12 cellular contexts compared by ENCODE assay signal in the genomic region with DNA sequence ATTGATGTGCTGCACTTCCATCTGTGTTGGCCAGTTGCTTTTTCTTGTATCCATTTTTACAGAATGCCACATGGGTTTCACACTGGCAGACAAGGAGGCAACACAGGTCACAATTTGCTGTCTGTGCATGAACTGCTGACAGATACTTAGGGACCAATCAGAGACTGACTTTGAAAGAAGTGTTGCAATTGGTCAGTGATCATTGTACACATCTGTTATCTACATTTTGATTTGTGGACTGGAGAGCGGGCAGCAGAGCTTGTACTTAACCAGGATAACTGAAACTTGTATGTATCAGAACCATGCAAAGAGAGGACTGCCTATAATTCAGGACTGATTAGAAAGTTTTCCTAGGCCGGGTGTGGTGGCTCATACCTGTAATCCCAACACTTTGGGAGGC. TPM values are rescaled to one million over a fixed set of nuclear protein-coding genes. Genes with fewer than 3 reads are reported as not detected.
DNase-seq lines count a peak whose midpoint lies in the region; ATAC-seq and TF ChIP-seq lines count a peak whose summit lies in the region.
"Had no signal": no experiment of that assay in that cellular context is flagged by ENCODE, and none has a peak within 500 bp of the region (broad histone marks: within the 10 kb centered on the region; RNA-seq: fewer than 3 reads in every experiment).

No MANE protein-coding gene starts in this region.

- no peak for TF ChIP-seq RAD21 in HCT116 (IDR thresholded peaks at IDR 0.05; ENCODE audit: low read depth)

- 0 out of 2 replicates have a peak, but pooled peaks cover 3% of the 10 kb centered on the region for H3K79me2 ChIP-seq in HCT116 (ENCODE audit: insufficient read depth, low read length)

- no peak overlapping the region for H3K4me3 ChIP-seq in HCT116 (replicated peaks in 1 of 2; ENCODE audit: low read depth in 1 of 2, low read length in 2 of 2)
- no peak overlapping the region for H3K4me3 ChIP-seq in CD8-positive, alpha-beta T cell (ENCODE audit: low read depth, low read length)
- H3K4me3 ChIP-seq in MG63 = no peak overlapping the region
- H3K4me3 ChIP-seq: colonic mucosa had no signal

- intact Hi-C loops in HCT116 (cut with micrococcal nuclease) = no loop called here
- intact Hi-C loops in CD8-positive, alpha-beta T cell (cut with DNase I, micrococcal nuclease) = no loop called here
- intact Hi-C loops in CD14-positive monocyte (cut with micrococcal nuclease) = no loop called here

- no peak overlapping the region for H3K27ac Mint-ChIP-seq in CD8-positive, alpha-beta T cell
- no peak overlapping the region for H3K27ac Mint-ChIP-seq in CD14-positive monocyte

- H3K9me2 ChIP-seq in HCT116 (ENCODE audit: insufficient read depth) = no peaks in the 10 kb centered on the region

- H3K9me3 Mint-ChIP-seq in CD8-positive, alpha-beta T cell = no peaks in the 10 kb centered on the region
- no peaks in the 10 kb centered on the region for H3K9me3 Mint-ChIP-seq in CD14-positive monocyte

- POLR2A ChIA-PET in HCT116 (lab: Charles Lee) = no interaction called here
- POLR2A ChIA-PET in CD8-positive, alpha-beta T cell (lab: Charles Lee) = no interaction called here

- H3K27me3 Mint-ChIP-seq in CD8-positive, alpha-beta T cell (ENCODE audit: low read depth) = no peaks in the 10 kb centered on the region
- peaks cover 0 to 6% (median 5%) of the 10 kb centered on the region in 3 donors for H3K27me3 Mint-ChIP-seq in CD14-positive monocyte (ENCODE audit: low read depth in 3 of 3)

- H3K4me1 ChIP-seq in HCT116 (ENCODE audit: control insufficient read depth in 1 of 2, insufficient read depth in 2 of 2, low read length in 2 of 2) = no peaks in the 10 kb centered on the region; a peak in 1 of 4 replicates
- peaks cover 14% of the 10 kb centered on the region for H3K4me1 ChIP-seq in CD8-positive, alpha-beta T cell (ENCODE audit: insufficient read depth, low read length)
- H3K4me1 ChIP-seq: colonic mucosa had no signal

- peaks cover 53% of the 10 kb centered on the region for H3K36me3 Mint-ChIP-seq in CD8-positive, alpha-beta T cell
- no peaks in the 10 kb centered on the region for H3K36me3 Mint-ChIP-seq in CD14-positive monocyte

- H2AFZ ChIP-seq in HCT116 (ENCODE audit: low read depth, low read length, poor library complexity, severe bottlenecking) = no peak overlapping the region

- no peak overlapping the region for H3K4me2 ChIP-seq in HCT116 (ENCODE audit: low read length)

- no peak overlapping the region for H3K9ac ChIP-seq in HCT116 (ENCODE audit: low read length)

- in situ Hi-C loops in SK-MEL-5 (cut with HindIII; ENCODE audit: low pct_unique_long_range_greater_than_20kb, low sequenced_read_pairs) = no loop called here

- no peak for TF ChIP-seq POLR2A in HCT116 (IDR thresholded peaks at IDR 0.05; ENCODE audit: borderline replicate concordance, extremely low read depth, insufficient read depth, insufficient read length)

- H4K20me1 ChIP-seq in HCT116 (ENCODE audit: insufficient read depth) = no peaks in the 10 kb centered on the region

- BruUV-seq in HCT116 (replicated peaks; lab: Mats Ljungman, UMichigan) = no TSS peak

- H3K9me3 ChIP-seq in HCT116 (ENCODE audit: control insufficient read depth in 1 of 2, insufficient read depth in 1 of 2, low read depth in 1 of 2, low read length in 2 of 2) = no peaks in the 10 kb centered on the region
- H3K9me3 ChIP-seq in CD8-positive, alpha-beta T cell (ENCODE audit: low read length) = no peaks in the 10 kb centered on the region
- H3K9me3 ChIP-seq in MG63 = no peaks in the 10 kb centered on the region
- H3K9me3 ChIP-seq: colonic mucosa had no signal

- H3K36me3 ChIP-seq in HCT116 (ENCODE audit: control insufficient read depth in 1 of 2, insufficient read depth in 2 of 2, low read length in 2 of 2) (no peaks in the 10 kb centered on the region; a peak in 3 of 4 replicates), MG63 (peaks cover 3% of the 10 kb centered on the region)
- H3K36me3 ChIP-seq in CD8-positive, alpha-beta T cell (ENCODE audit: insufficient read depth, low read length) = peaks cover 42% of the 10 kb centered on the region
- H3K36me3 ChIP-seq: colonic mucosa had no signal

- peak; percentile 81 for ATAC-seq in HCT116
- ATAC-seq in CD8-positive, alpha-beta T cell = no peak

- RAD21 ChIA-PET in HCT116 (lab: Charles Lee; ENCODE audit: low non-redundant PET in 1 of 2, low total read pairs in 2 of 2, uncharacterized antibody in 2 of 2, unreplicated experiment in 2 of 2) = no interaction called here

- peaks cover 7% of the 10 kb centered on the region for H3K4me1 Mint-ChIP-seq in CD8-positive, alpha-beta T cell (ENCODE audit: low read depth)
- H3K4me1 Mint-ChIP-seq in CD14-positive monocyte = no peaks in the 10 kb centered on the region

- H3K27ac ChIP-seq in HCT116 (ENCODE audit: low read depth, low read length) = no peak overlapping the region
- no peak overlapping the region for H3K27ac ChIP-seq in CD8-positive, alpha-beta T cell (ENCODE audit: low read depth, low read length)
- H3K27ac ChIP-seq: colonic mucosa had no signal

- H3K27me3 ChIP-seq in HCT116 (ENCODE audit: insufficient read depth, low read length) (no peaks in the 10 kb centered on the region), MG63 (no peaks in the 10 kb centered on the region)
- no peaks in the 10 kb centered on the region for H3K27me3 ChIP-seq in CD8-positive, alpha-beta T cell (ENCODE audit: insufficient read depth, low read length)
- H3K27me3 ChIP-seq: colonic mucosa had no signal

- DNase-seq in AG20443 (ENCODE audit: low spot score) (peak; percentile 38), HCT116 (ENCODE audit: low read depth, low spot score) (peak; percentile 64), SK-MEL-5 (ENCODE audit: low read depth, low spot score) (peak; percentile 91), fibroblast of peridontal ligament (ENCODE audit: extremely low read depth) (peak; percentile 46), NCI-H1436 (lab: John Stamatoyannopoulos, UW) (no peak), CD14-positive monocyte (ENCODE audit: low spot score) (no peak), MG63 (no peak)
- DNase-seq in CD8-positive, alpha-beta T cell = no peak
- DNase-seq: activated naive CD4-positive, alpha-beta T cell treated with Interleukin-2 at 50 U/mL for 16 hours; colonic mucosa; occipital lobe; stimulated activated naive CD4-positive, alpha-beta T cell had no signal

- TF ChIP-seq CTCF in HCT116 (IDR thresholded peaks at IDR 0.05 in 2 of 3, conservative IDR thresholded peaks at IDR 0.05 in 1 of 3; ENCODE audit: borderline replicate concordance in 1 of 3, insufficient read depth in 1 of 3, low read depth in 2 of 3, low read length in 2 of 3) (no peak), CD14-positive monocyte (IDR thresholded peaks at IDR 0.05) (no peak)
- TF ChIP-seq CTCF in CD8-positive, alpha-beta T cell (IDR thresholded peaks at IDR 0.05) = no peak

- CTCF ChIA-PET in HCT116 (lab: Charles Lee) = no interaction called here
- CTCF ChIA-PET in CD8-positive, alpha-beta T cell (lab: Charles Lee) = interaction anchor here (1.6 to 2.0 kb wide), 2 partner anchors 26 kb away, joined by 4 to 9 read pairs; no protein-coding TSS in a partner anchor

- no peak overlapping the region for H3K4me3 Mint-ChIP-seq in CD8-positive, alpha-beta T cell
- H3K4me3 Mint-ChIP-seq in CD14-positive monocyte = no peak overlapping the region

TF ChIP-seq in HCT116, 20 proteins besides CTCF, POLR2A, EP300 and RAD21:
- TF ChIP-seq SP1 (IDR thresholded peaks at IDR 0.05; ENCODE audit: low read depth) (peak; percentile 62), ATF3 (IDR thresholded peaks at IDR 0.05) (no peak)

RNA-seq across cellular contexts. Expression of gene PRR5, which starts 21.8 kb away (rescaled TPM):
- 26.9 TPM for total RNA-seq in HCT116 (2021; ENCODE audit: unreplicated experiment)
- 16.9 and 17.4 TPM in 2 replicates for polyA plus RNA-seq in HCT116 (2012)
- 11.1 and 11.3 TPM in 2 replicates for total RNA-seq in SK-MEL-5 (2014; rRNA removed; shearing (Covaris generic))
- 30.5 and 35.3 TPM in 2 replicates for polyA plus RNA-seq in SK-MEL-5 (2015; cell fraction: cytosol; rRNA removed)
- polyA plus RNA-seq in SK-MEL-5 (2015; cell fraction: nucleus; rRNA removed) = 32.2 and 39.5 TPM in 2 replicates
- 10 to 100 TPM; 47.6 to 49.3 TPM for total RNA-seq in CD8-positive, alpha-beta T cell
- polyA plus RNA-seq in CD14-positive monocyte = 1 to 10 TPM in 1 of 2 donors, under 1 TPM in 1; 0.66 to 1.2 TPM
- total RNA-seq in MG63 (2014; rRNA removed; shearing (Covaris generic); ENCODE audit: low replicate concordance) = 24.0 and 45.5 TPM in 2 replicates

RNA-seq across cellular contexts. Expression of gene ARHGAP8, which starts 28.6 kb away (rescaled TPM):
- total RNA-seq in HCT116 (2021; ENCODE audit: unreplicated experiment) = 67.5 TPM
- polyA plus RNA-seq in HCT116 (2012) = 41.9 and 45.9 TPM in 2 replicates
- total RNA-seq in SK-MEL-5 (2014; rRNA removed; shearing (Covaris generic)) = 0.32 and 0.87 TPM in 2 replicates
- polyA plus RNA-seq in SK-MEL-5 (2015; cell fraction: cytosol; rRNA removed) = 1.1 and 2.4 TPM in 2 replicates
- polyA plus RNA-seq in SK-MEL-5 (2015; cell fraction: nucleus; rRNA removed) = 0.78 and 5.3 TPM in 2 replicates
- total RNA-seq in CD8-positive, alpha-beta T cell = 10 to 100 TPM; 14.4 to 15.4 TPM
- not detected for polyA plus RNA-seq in CD14-positive monocyte
- total RNA-seq in MG63 (2014; rRNA removed; shearing (Covaris generic); ENCODE audit: low replicate concordance) = not detected in 2 replicates

Comparison
In these comparisons a context has a peak if more than half of its experiments do, and no peak if none do; other contexts are left out.
1. DNase-seq: peak in AG20443 (single experiment), HCT116 (single experiment), SK-MEL-5 (single experiment) and fibroblast of peridontal ligament (single experiment); none in CD8-positive, alpha-beta T cell (0 of 7), NCI-H1436 (single experiment), CD14-positive monocyte (single experiment) and MG63 (single experiment).